17 cellular contexts compared by ENCODE assay signal in genomic region chr19:14476307-14476662, GRCh38. TPM values are rescaled to one million over a fixed set of nuclear protein-coding genes. Genes with fewer than 3 reads are reported as not detected.
DNase-seq lines count a peak whose midpoint lies in the region; ATAC-seq and TF ChIP-seq lines count a peak whose summit lies in the region.
"Had no signal": no experiment of that assay in that cellular context is flagged by ENCODE, and none has a peak within 500 bp of the region (broad histone marks: within the 10 kb centered on the region; RNA-seq: fewer than 3 reads in every experiment).

No MANE protein-coding gene starts in this region.

- H3K4ac ChIP-seq in H9 (ENCODE audit: low read depth, low read length) = no peak overlapping the region

- H3K18ac ChIP-seq in H9 (ENCODE audit: insufficient read length, low read depth, low read length) = no peak overlapping the region

- no peak overlapping the region for H2BK20ac ChIP-seq in H9 (ENCODE audit: low read depth, low read length, poor library complexity, severe bottlenecking)

- H3K27ac ChIP-seq in H9 (ENCODE audit: insufficient read length, low read depth, low read length) = no peak overlapping the region
- peak overlapping the region; percentile 82 for H3K27ac ChIP-seq in hepatocyte
- H3K27ac ChIP-seq: foreskin keratinocyte, left lung had no signal

- TF ChIP-seq CTCF in H9 (conservative IDR thresholded peaks at IDR 0.05) (no peak), hepatocyte (IDR thresholded peaks at IDR 0.05; ENCODE audit: poor library complexity) (no peak), type B pancreatic cell (conservative IDR thresholded peaks at IDR 0.05) (no peak)

- H3K4me3 Mint-ChIP-seq in H9 = no peak overlapping the region; a peak in 1 of 5 replicates
- H3K4me3 Mint-ChIP-seq in activated T-helper 17 cell treated with anti-CD3 and anti-CD28 coated beads, Interleukin-2, amount 50 U/mL, for 72 hours = peak overlapping the region; percentile 39
- H3K4me3 Mint-ChIP-seq in type B pancreatic cell = no peak overlapping the region
- H3K4me3 Mint-ChIP-seq: activated CD4-positive, alpha-beta memory T cell treated with anti-CD3 and anti-CD28 coated beads, Interleukin-2, amount 10 ng/mL, durations not matched to agents 7 days and 5 days had no signal

- peaks cover 7% of the 10 kb centered on the region for H3K23me2 ChIP-seq in H9 (ENCODE audit: insufficient read length, low read depth, low read length, poor library complexity, severe bottlenecking)

- H3K9ac ChIP-seq in H9 (ENCODE audit: extremely low read depth, insufficient read length, low read length) = no peak overlapping the region

- H3K27me3 ChIP-seq in H9 (ENCODE audit: insufficient read depth, low read length) = no peaks in the 10 kb centered on the region
- H3K27me3 ChIP-seq in hepatocyte = no peaks in the 10 kb centered on the region

- H3K79me2 ChIP-seq in H9 (ENCODE audit: insufficient read depth, low read length) (no peaks in the 10 kb centered on the region), hepatocyte (no peaks in the 10 kb centered on the region)

- H3K4me1 Mint-ChIP-seq in H9 (peaks cover 22 to 41% of the 10 kb centered on the region in 2 experiments), type B pancreatic cell (ENCODE audit: unreplicated experiment) (peaks cover 17% of the 10 kb centered on the region)
- H3K4me1 Mint-ChIP-seq in activated T-helper 17 cell treated with anti-CD3 and anti-CD28 coated beads, Interleukin-2, amount 50 U/mL, for 72 hours = peaks cover 19% of the 10 kb centered on the region

- no peak overlapping the region for H3K56ac ChIP-seq in H9 (ENCODE audit: insufficient read length, low read depth, low read length)

- no peak overlapping the region for H2BK15ac ChIP-seq in H9 (ENCODE audit: low read depth, low read length)

- H2AFZ ChIP-seq in H9 (ENCODE audit: low read length) = no peak overlapping the region
- H2AFZ ChIP-seq in hepatocyte = no peak overlapping the region

- no peak overlapping the region for H2BK5ac ChIP-seq in H9 (ENCODE audit: insufficient read length, low read length)

- no peak overlapping the region for H3T11ph ChIP-seq in H9 (ENCODE audit: low read length)

- H4K20me1 ChIP-seq in H9 (ENCODE audit: control insufficient read depth, insufficient read depth, insufficient read length) (no peaks in the 10 kb centered on the region), hepatocyte (ENCODE audit: insufficient read depth, poor library complexity, severe bottlenecking) (no peaks in the 10 kb centered on the region)

- no peak overlapping the region for H2AK5ac ChIP-seq in H9 (ENCODE audit: insufficient read length, low read length)

- H4K91ac ChIP-seq in H9 (ENCODE audit: insufficient read length, low read depth, low read length) = no peak overlapping the region

- no peaks in the 10 kb centered on the region for H3K9me2 ChIP-seq in hepatocyte (replicated peaks; ENCODE audit: insufficient read depth)

- H3K4me3 ChIP-seq in hepatocyte = no peak overlapping the region
- H3K4me3 ChIP-seq: left lung had no signal

- H3K36me3 Mint-ChIP-seq in H9 (ENCODE audit: insufficient read depth in 1 of 3, low read depth in 3 of 3) (peaks cover 6 to 22% (median 12%) of the 10 kb centered on the region in 3 experiments; a peak in 6 of 7 replicates), type B pancreatic cell (peaks cover 4% of the 10 kb centered on the region)
- peaks cover 27% of the 10 kb centered on the region for H3K36me3 Mint-ChIP-seq in activated T-helper 17 cell treated with anti-CD3 and anti-CD28 coated beads, Interleukin-2, amount 50 U/mL, for 72 hours (ENCODE audit: low read depth)

- no peak for DNase-seq in H9
- no peak for DNase-seq in hepatocyte (ENCODE audit: low spot score)
- DNase-seq in type B pancreatic cell (ENCODE audit: extremely low spot score, unreplicated experiment) = no peak
- DNase-seq in NCI-H2029 treated with DMSO at 0.1 percent for 48 hours (lab: John Stamatoyannopoulos, UW) = no peak
- DNase-seq in HCEC 1CT = no peak
- no peak for DNase-seq in dermis blood vessel endothelial cell
- DNase-seq: effector CD8-positive, alpha-beta T cell; NCI-H1105 treated with DMSO at 0.1 percent for 48 hours; NCI-H2171 treated with DMSO at 0.1 percent for 48 hours had no signal

- no peaks in the 10 kb centered on the region; a peak in 1 of 5 replicates for H3K9me3 Mint-ChIP-seq in H9
- H3K9me3 Mint-ChIP-seq in activated T-helper 17 cell treated with anti-CD3 and anti-CD28 coated beads, Interleukin-2, amount 50 U/mL, for 72 hours = no peaks in the 10 kb centered on the region
- H3K9me3 Mint-ChIP-seq in type B pancreatic cell = no peaks in the 10 kb centered on the region
- H3K9me3 Mint-ChIP-seq: activated CD4-positive, alpha-beta memory T cell treated with anti-CD3 and anti-CD28 coated beads, Interleukin-2, amount 10 ng/mL, durations not matched to agents 7 days and 5 days; activated naive CD8-positive, alpha-beta T cell treated with anti-CD3 and anti-CD28 coated beads, Interleukin-2, amount 50 U/mL, for 24 hours had no signal

- no peak overlapping the region for H3K4me2 ChIP-seq in H9 (ENCODE audit: insufficient read depth, insufficient read length, low read length)
- peak overlapping the region; percentile 48 for H3K4me2 ChIP-seq in hepatocyte

- no peak overlapping the region for H4K8ac ChIP-seq in H9 (replicated peaks; ENCODE audit: insufficient read length, low read depth, low read length)

- H3K79me1 ChIP-seq in H9 (ENCODE audit: insufficient read depth, low read depth, low read length, poor library complexity, severe bottlenecking) = no peaks in the 10 kb centered on the region

- H3K27ac Mint-ChIP-seq in H9 (peak overlapping the region; percentile 62 to 88 (median 86); a peak in 6 of 7 replicates), type B pancreatic cell (peak overlapping the region; percentile 93)
- peak overlapping the region; percentile 43 for H3K27ac Mint-ChIP-seq in activated T-helper 17 cell treated with anti-CD3 and anti-CD28 coated beads, Interleukin-2, amount 50 U/mL, for 72 hours
- H3K27ac Mint-ChIP-seq: activated naive CD8-positive, alpha-beta T cell treated with anti-CD3 and anti-CD28 coated beads, Interleukin-2, amount 50 U/mL, for 24 hours had no signal

- H2BK120ac ChIP-seq in H9 (ENCODE audit: low read depth, low read length, poor library complexity, severe bottlenecking) = no peak overlapping the region

- H3K14ac ChIP-seq in H9 (ENCODE audit: insufficient read depth, low read length) = no peak overlapping the region

- H3K36me3 ChIP-seq in hepatocyte (replicated peaks; ENCODE audit: insufficient read depth, low read depth) = peaks cover 4% of the 10 kb centered on the region

- no peak overlapping the region for H3K23ac ChIP-seq in H9 (ENCODE audit: insufficient read length, low read depth, low read length)

- no peak overlapping the region for H4K5ac ChIP-seq in H9 (ENCODE audit: insufficient read length, low read depth, low read length)

- H3K27me3 Mint-ChIP-seq in H9 (ENCODE audit: low read depth) = peaks cover under 1% of the 10 kb centered on the region; the same call in 1 of the 2 replicates
- peaks cover 15% of the 10 kb centered on the region for H3K27me3 Mint-ChIP-seq in activated T-helper 17 cell treated with anti-CD3 and anti-CD28 coated beads, Interleukin-2, amount 50 U/mL, for 72 hours
- peaks cover 3% of the 10 kb centered on the region for H3K27me3 Mint-ChIP-seq in type B pancreatic cell

- no peak for ATAC-seq in activated T-helper 17 cell treated with anti-CD3 and anti-CD28 coated beads, Interleukin-2, amount 50 U/mL, for 72 hours (replicated peaks)

- WGBS in H9 (ENCODE audit: extremely low coverage, insufficient read length, low lambda C conversion rate) = no CpG with 5 or more reads among the region's 7 CpGs
- 96% methylated on average over 7 of the region's 7 CpGs for WGBS in hepatocyte (ENCODE audit: low lambda C conversion rate, missing lambda C conversion rate)

- H3K9me3 ChIP-seq in H9 (ENCODE audit: control insufficient read depth, low read depth, low read length) (no peaks in the 10 kb centered on the region), hepatocyte (ENCODE audit: low read depth) (no peaks in the 10 kb centered on the region)
- H3K9me3 ChIP-seq: left lung had no signal

- no peaks in the 10 kb centered on the region; the same call in 1 of the 2 replicates for H3K4me1 ChIP-seq in H9 (ENCODE audit: insufficient read depth, low read length)
- H3K4me1 ChIP-seq in hepatocyte (ENCODE audit: insufficient read depth) = peaks cover 37% of the 10 kb centered on the region
- H3K4me1 ChIP-seq: foreskin keratinocyte had no signal

- H2BK12ac ChIP-seq in H9 (ENCODE audit: insufficient read length, low read depth, low read length) = no peak overlapping the region

RNA-seq across cellular contexts. Expression of gene PTGER1, which starts 1.1 kb away (rescaled TPM):
- total RNA-seq in H9 (2021) (0.63 and 0.66 TPM in 2 replicates), hepatocyte (0.60 and 2.8 TPM in 2 replicates), type B pancreatic cell (ENCODE audit: low replicate concordance) (0.56 and 1.0 TPM in 2 replicates), dermis blood vessel endothelial cell (0.17 and 0.42 TPM in 2 replicates)
- total RNA-seq in activated T-helper 17 cell treated with anti-CD3 and anti-CD28 coated beads, Interleukin-2, amount 50 U/mL, for 72 hours = under 1 TPM in 1 of 2 donors, not detected in 1; 0.17 TPM
- polyA plus RNA-seq in hepatocyte = 3.5 and 7.6 TPM in 2 replicates
- total RNA-seq: foreskin keratinocyte, LHCN-M2, skeletal muscle tissue, temporal lobe had no signal
- polyA plus RNA-seq: foreskin keratinocyte had no signal

RNA-seq across cellular contexts. Expression of gene GIPC1, which starts 19.6 kb away (rescaled TPM):
- total RNA-seq in H9 (2021) = 70.6 and 75.0 TPM in 2 replicates
- total RNA-seq in activated T-helper 17 cell treated with anti-CD3 and anti-CD28 coated beads, Interleukin-2, amount 50 U/mL, for 72 hours = 10 to 100 TPM; 23.4 to 44.9 TPM
- total RNA-seq in hepatocyte = 102 and 127 TPM in 2 replicates
- polyA plus RNA-seq in hepatocyte = 186 and 201 TPM in 2 replicates
- total RNA-seq in type B pancreatic cell (ENCODE audit: low replicate concordance) = 123 and 308 TPM in 2 replicates
- total RNA-seq in dermis blood vessel endothelial cell = 175 and 182 TPM in 2 replicates

RNA-seq across cellular contexts. Expression of gene DNAJB1, which starts 41.9 kb away (rescaled TPM):
- total RNA-seq in H9 (2021) (77.7 and 87.0 TPM in 2 replicates), hepatocyte (104 and 112 TPM in 2 replicates), type B pancreatic cell (ENCODE audit: low replicate concordance) (142 and 277 TPM in 2 replicates), dermis blood vessel endothelial cell (29.5 and 39.5 TPM in 2 replicates)
- total RNA-seq in activated T-helper 17 cell treated with anti-CD3 and anti-CD28 coated beads, Interleukin-2, amount 50 U/mL, for 72 hours = 100 to 1,000 TPM in 1 of 2 donors, 10 to 100 TPM in 1; 79.4 to 140 TPM
- 179 and 185 TPM in 2 replicates for polyA plus RNA-seq in hepatocyte

RNA-seq across cellular contexts. Expression of gene PKN1, which starts 43.2 kb away (rescaled TPM):
- total RNA-seq in H9 (2021) = 149 and 159 TPM in 2 replicates
- total RNA-seq in activated T-helper 17 cell treated with anti-CD3 and anti-CD28 coated beads, Interleukin-2, amount 50 U/mL, for 72 hours = 100 to 1,000 TPM; 121 to 171 TPM
- 57.4 and 61.4 TPM in 2 replicates for total RNA-seq in hepatocyte
- polyA plus RNA-seq in hepatocyte = 83.3 and 88.5 TPM in 2 replicates
- total RNA-seq in type B pancreatic cell (ENCODE audit: low replicate concordance) = 63.1 and 85.3 TPM in 2 replicates
- total RNA-seq in dermis blood vessel endothelial cell = 282 and 439 TPM in 2 replicates

RNA-seq across cellular contexts. Expression of gene TECR, which starts 53.1 kb away (rescaled TPM):
- total RNA-seq in H9 (2021) (162 and 164 TPM in 2 replicates), hepatocyte (65.3 and 102 TPM in 2 replicates), type B pancreatic cell (ENCODE audit: low replicate concordance) (171 and 240 TPM in 2 replicates), dermis blood vessel endothelial cell (17.0 and 25.5 TPM in 2 replicates)
- total RNA-seq in activated T-helper 17 cell treated with anti-CD3 and anti-CD28 coated beads, Interleukin-2, amount 50 U/mL, for 72 hours = 100 to 1,000 TPM; 100 to 139 TPM
- 366 and 370 TPM in 2 replicates for polyA plus RNA-seq in hepatocyte

Comparison
In these comparisons a context has a peak if more than half of its experiments do, and no peak if none do; other contexts are left out.
1. H3K27ac Mint-ChIP-seq: peak in every context shown above with its lines; median percentile 93 in type B pancreatic cell; 86 in H9; 43 in activated T-helper 17 cell treated with anti-CD3 and anti-CD28 coated beads, Interleukin-2, amount 50 U/mL, for 72 hours.